In genomic region chr4:48898733-48899431, GRCh38 we compare ENCODE assay signal across 1 cellular context.
A peak's percentile ranks its signal among the peaks of the same experiment; 100 is the strongest.
TF ChIP-seq lines count a peak whose summit lies in the region.

No MANE protein-coding gene starts in this region.

TF ChIP-seq in SK-N-SH, 30 proteins besides CTCF, POLR2A, EP300 and RAD21 (continued from another document):
- TF ChIP-seq RXRA (IDR thresholded peaks at IDR 0.05; ENCODE audit: borderline replicate concordance, low read depth) = no peak
- TF ChIP-seq MAX (IDR thresholded peaks at IDR 0.05; ENCODE audit: low read depth) = 0 out of 2 replicates have a peak, but pooled peaks have one; percentile 18
- TF ChIP-seq NFIC (IDR thresholded peaks at IDR 0.05; ENCODE audit: borderline replicate concordance) = no peak
- no peak for TF ChIP-seq SIN3A (IDR thresholded peaks at IDR 0.05; ENCODE audit: borderline replicate concordance, low read depth, low read length)
- 0 out of 2 replicates have a peak, but pooled peaks have one; percentile 14 for TF ChIP-seq ELF1 (IDR thresholded peaks at IDR 0.05)
- TF ChIP-seq EZH2phosphoT487 (IDR thresholded peaks at IDR 0.05; ENCODE audit: borderline replicate concordance, low read depth) = no peak
- TF ChIP-seq RCOR1 (IDR thresholded peaks at IDR 0.05; ENCODE audit: low read length) = no peak
- no peak for TF ChIP-seq TEAD4 (IDR thresholded peaks at IDR 0.05; ENCODE audit: borderline replicate concordance, insufficient read depth)
- TF ChIP-seq IRF3 (IDR thresholded peaks at IDR 0.05; ENCODE audit: low read depth, low read length) = no peak
TF ChIP-seq in SK-N-SH: peak in this region for 6.
